In genomic region chr6:149228276-149228962, GRCh38 we compare ENCODE assay signal across 1 cellular context.
TF ChIP-seq lines count a peak whose summit lies in the region.

No MANE protein-coding gene starts in this region.

TF ChIP-seq in SK-N-SH, 30 proteins besides CTCF, POLR2A, EP300 and RAD21 (continued from another document):
- no peak for TF ChIP-seq REST (IDR thresholded peaks at IDR 0.05; ENCODE audit: low read depth, low read length)
- no peak for TF ChIP-seq EZH2phosphoT487 (IDR thresholded peaks at IDR 0.05; ENCODE audit: borderline replicate concordance, low read depth)
- no peak for TF ChIP-seq FOXM1 (IDR thresholded peaks at IDR 0.05; ENCODE audit: low read depth)
- no peak for TF ChIP-seq POLR2AphosphoS5 (IDR thresholded peaks at IDR 0.05; ENCODE audit: low read depth, low read length)
- no peak for TF ChIP-seq PBX3 (IDR thresholded peaks at IDR 0.05)
- TF ChIP-seq GABPA (IDR thresholded peaks at IDR 0.05; ENCODE audit: low read depth): no peak
- no peak for TF ChIP-seq YY1 (IDR thresholded peaks at IDR 0.05; ENCODE audit: low read depth)
- TF ChIP-seq MXI1 (IDR thresholded peaks at IDR 0.05; ENCODE audit: low read depth, low read length): no peak
- no peak for TF ChIP-seq MEF2A (IDR thresholded peaks at IDR 0.05; ENCODE audit: borderline replicate concordance, low read depth)
